ENCODE assay signal across 8 cellular contexts in genomic region chr6:106511274-106512047, GRCh38.
A peak's percentile ranks its signal among the peaks of the same experiment; 100 is the strongest.
DNase-seq lines count a peak whose midpoint lies in the region; ATAC-seq and TF ChIP-seq lines count a peak whose summit lies in the region.

No MANE protein-coding gene starts in this region.

- TF ChIP-seq CTCF in HFF-Myc (IDR thresholded peaks at IDR 0.05; ENCODE audit: low read depth, low read length, missing control alignments) = no peak
- TF ChIP-seq CTCF in lung (IDR thresholded peaks at IDR 0.05; ENCODE audit: control extremely low read depth, extremely low read depth) = no peak
- TF ChIP-seq CTCF in thoracic aorta (IDR thresholded peaks at IDR 0.05) = no peak

- H3K9me3 ChIP-seq in duodenal mucosa (ENCODE audit: control insufficient read depth in 1 of 2, low read length in 2 of 2) = no peaks in the 10 kb centered on the region
- no peaks in the 10 kb centered on the region for H3K9me3 ChIP-seq in lung (ENCODE audit: control insufficient read depth in 2 of 2, insufficient read depth in 1 of 2, low read length in 1 of 2)
- no peaks in the 10 kb centered on the region for H3K9me3 ChIP-seq in thoracic aorta

- H3K4me1 ChIP-seq in duodenal mucosa (ENCODE audit: control insufficient read depth in 1 of 2, insufficient read depth in 2 of 2, low read length in 2 of 2) = peaks cover 16 to 30% of the 10 kb centered on the region in 2 donors
- H3K4me1 ChIP-seq in lung (ENCODE audit: control insufficient read depth in 2 of 2, insufficient read depth in 2 of 2, low read length in 2 of 2) = no peaks in the 10 kb centered on the region
- H3K4me1 ChIP-seq in thoracic aorta (ENCODE audit: control insufficient read depth in 1 of 2, low read depth in 2 of 2) = peaks cover 15 to 30% of the 10 kb centered on the region in 2 donors

- H3K27ac ChIP-seq in duodenal mucosa (ENCODE audit: low read depth, low read length) (peak overlapping the region; percentile 67), lung (ENCODE audit: low read depth in 1 of 2, low read length in 1 of 2) (peak overlapping the region in 1 of 2 donors; percentile 94), thoracic aorta (peak overlapping the region in 1 of 2 donors; percentile 22)

- DNase-seq in D341Med (ENCODE audit: low spot score) = peak; percentile 59
- DNase-seq in HFF-Myc (ENCODE audit: extremely low read depth, low read depth) = no peak
- peak; percentile 31 for DNase-seq in T-helper 22 cell (ENCODE audit: low read depth)
- no peak for DNase-seq in lung (ENCODE audit: low spot score)
- DNase-seq in thoracic aorta (ENCODE audit: low spot score) = no peak
- DNase-seq in pons (ENCODE audit: low spot score) = no peak

- ATAC-seq in lung (ENCODE audit: insufficient read depth, low FRiP score) = peak; percentile 5
- ATAC-seq in thoracic aorta (ENCODE audit: insufficient number of reproducible peaks, low FRiP score, low read depth) = peak; percentile 44
- no peak for ATAC-seq in HG03565 (IDR thresholded peaks at IDR 0.05; ENCODE audit: unreplicated experiment)

- 0 to 1% methylated on average over 29 of the region's 29 CpGs for WGBS in lung, 2 donors

- H3K36me3 ChIP-seq in duodenal mucosa (ENCODE audit: control insufficient read depth in 1 of 2, insufficient read depth in 2 of 2, low read length in 2 of 2) (no peaks in the 10 kb centered on the region), lung (ENCODE audit: control insufficient read depth in 2 of 2, insufficient read depth in 2 of 2, low read length in 2 of 2) (no peaks in the 10 kb centered on the region), thoracic aorta (no peaks in the 10 kb centered on the region)

- H3K4me3 ChIP-seq in HFF-Myc (replicated peaks; ENCODE audit: low read depth, low read length) = peak overlapping the region; percentile 69
- H3K4me3 ChIP-seq in duodenal mucosa (ENCODE audit: low read depth in 1 of 2, low read length in 2 of 2) = peak overlapping the region; percentile 72 to 81
- peak overlapping the region; percentile 66 for H3K4me3 ChIP-seq in lung
- H3K4me3 ChIP-seq in thoracic aorta = peak overlapping the region; percentile 85

- H3K27me3 ChIP-seq in duodenal mucosa (ENCODE audit: control insufficient read depth in 1 of 2, insufficient read depth in 2 of 2, low read length in 2 of 2) (peaks cover 0 to 4% of the 10 kb centered on the region in 2 donors), lung (ENCODE audit: control insufficient read depth, insufficient read depth) (no peaks in the 10 kb centered on the region), thoracic aorta (replicated peaks; ENCODE audit: insufficient read depth) (no peaks in the 10 kb centered on the region)

- peak overlapping the region; percentile 83 to 91 for H3K9ac ChIP-seq in duodenal mucosa (ENCODE audit: low read depth in 1 of 2, low read length in 2 of 2)

Comparison
In these comparisons a context has a peak if more than half of its experiments do, and no peak if none do; other contexts are left out.
1. DNase-seq: peak in D341Med (single experiment) and T-helper 22 cell (single experiment); none in HFF-Myc (single experiment), lung (single experiment), thoracic aorta (single experiment) and pons (single experiment).
2. Peak in every context shown above with its lines, with median percentiles within 50 percentile points of each other: H3K4me3 ChIP-seq.